Comparison of ENCODE assay signal across 13 cellular contexts in genomic region chr9:77018058-77019009, GRCh38. TPM values are rescaled to one million over a fixed set of nuclear protein-coding genes. Genes with fewer than 3 reads are reported as not detected.
DNase-seq lines count a peak whose midpoint lies in the region; ATAC-seq lines count a peak whose summit lies in the region.
"Had no signal": no experiment of that assay in that cellular context is flagged by ENCODE, and none has a peak within 500 bp of the region (broad histone marks: within the 10 kb centered on the region; RNA-seq: fewer than 3 reads in every experiment).

No MANE protein-coding gene starts in this region.

- peaks cover 99% of the 10 kb centered on the region for H3K27me3 ChIP-seq in trophoblast cell (ENCODE audit: insufficient read depth, low read length)

- H3K27ac ChIP-seq in trophoblast cell (ENCODE audit: low read depth, low read length) = no peak overlapping the region
- H3K27ac ChIP-seq: neutrophil had no signal

- H3K9me3 Mint-ChIP-seq in IgD-negative memory B cell = peaks cover 1 to 12% (median 3%) of the 10 kb centered on the region in 3 donors

- peaks cover 72% of the 10 kb centered on the region for H3K27me3 Mint-ChIP-seq in IgD-negative memory B cell

- no peak overlapping the region for H2BK5ac ChIP-seq in trophoblast cell (ENCODE audit: low read depth, low read length, poor library complexity)

- peak overlapping the region; percentile 57 for H3K4me2 ChIP-seq in trophoblast cell (ENCODE audit: low read length)

- no peak overlapping the region for H3K23ac ChIP-seq in trophoblast cell (ENCODE audit: low read length)

- no peaks in the 10 kb centered on the region for H3K36me3 ChIP-seq in trophoblast cell (ENCODE audit: control insufficient read depth in 1 of 2, insufficient read depth in 2 of 2, low read length in 2 of 2)
- H3K36me3 ChIP-seq: neutrophil had no signal

- H4K91ac ChIP-seq in trophoblast cell (ENCODE audit: low read depth, low read length) = no peak overlapping the region

- no peak overlapping the region for H4K12ac ChIP-seq in trophoblast cell (ENCODE audit: low read depth, low read length)

- H3K4me1 Mint-ChIP-seq in IgD-negative memory B cell = peaks cover 0 to 12% (median 4%) of the 10 kb centered on the region in 3 donors

- no CpG with 5 or more reads among the region's 71 CpGs for WGBS in trophoblast cell (ENCODE audit: extremely low coverage, insufficient coverage, insufficient read length)

- H3K4me3 Mint-ChIP-seq in IgD-negative memory B cell = peak overlapping the region in 1 of 4 donors; percentile 8

- H2BK120ac ChIP-seq in trophoblast cell (ENCODE audit: insufficient read depth, low read length, poor library complexity) = no peak overlapping the region

- no peaks in the 10 kb centered on the region for H3K79me2 ChIP-seq in trophoblast cell (ENCODE audit: control insufficient read depth, insufficient read depth, low read length, poor library complexity)

- H3K18ac ChIP-seq in trophoblast cell (ENCODE audit: low read length) = no peak overlapping the region

- H3K79me1 ChIP-seq in trophoblast cell (ENCODE audit: low read length) = no peaks in the 10 kb centered on the region

- peak overlapping the region; percentile 19 to 93 (median 75) for H3K27ac Mint-ChIP-seq in IgD-negative memory B cell

- H3K9me3 ChIP-seq in trophoblast cell (ENCODE audit: insufficient read depth, low read depth, low read length) = peaks cover 9% of the 10 kb centered on the region
- H3K9me3 ChIP-seq: neutrophil had no signal

- no peak overlapping the region for H3K4ac ChIP-seq in trophoblast cell (ENCODE audit: low read depth, low read length)

- no peak overlapping the region for H4K8ac ChIP-seq in trophoblast cell (ENCODE audit: low read depth, low read length)

- H2BK12ac ChIP-seq in trophoblast cell (ENCODE audit: low read length) = no peak overlapping the region

- no peak overlapping the region for H2AK5ac ChIP-seq in trophoblast cell (ENCODE audit: low read length)

- H3K14ac ChIP-seq in trophoblast cell (ENCODE audit: low read length) = no peak overlapping the region

- ATAC-seq in GM21619 (IDR thresholded peaks at IDR 0.05; ENCODE audit: unreplicated experiment) = no peak

- peaks cover 16 to 25% of the 10 kb centered on the region in 2 experiments for H3K4me1 ChIP-seq in trophoblast cell (ENCODE audit: control insufficient read depth in 1 of 2, insufficient read depth in 2 of 2, low read length in 2 of 2)

- H3K36me3 Mint-ChIP-seq in IgD-negative memory B cell = no peaks in the 10 kb centered on the region

- no peak overlapping the region for H3K9ac ChIP-seq in trophoblast cell (ENCODE audit: low read length)

- DNase-seq in NCI-H1092 treated with DMSO at 0.1 percent for 48 hours (lab: John Stamatoyannopoulos, UW) (peak; percentile 27), NCI-H1092 (lab: John Stamatoyannopoulos, UW) (no peak), ecto neural progenitor cell (ENCODE audit: low spot score) (peak; percentile 74), trophoblast cell (no peak), NCI-H226 (no peak)
- no peak for DNase-seq in activated CD4-positive, CD25-positive, alpha-beta regulatory T cell treated with anti-CD3 and anti-CD28 coated beads, Interleukin-2, amount 50 U/mL, for 72 hours
- DNase-seq: activated CD8-positive, alpha-beta memory T cell treated with anti-CD3 and anti-CD28 coated beads, Interleukin-2, amount 50 U/mL, for 48 hours; NCI-H446; stimulated activated naive CD4-positive, alpha-beta T cell treated with Interleukin-2 at 50 U/mL for 16 hours had no signal

- peak overlapping the region; percentile 63 for H2AFZ ChIP-seq in trophoblast cell (ENCODE audit: insufficient read depth, low read length, poor library complexity)

- H3K4me3 ChIP-seq in trophoblast cell (ENCODE audit: low read depth, low read length) = no peak overlapping the region

RNA-seq across cellular contexts. Expression of gene FOXB2, which starts 1.1 kb away (rescaled TPM):
- not detected for polyA plus RNA-seq in IgD-negative memory B cell
- not detected in 2 replicates for polyA plus RNA-seq in trophoblast cell (2013)
- polyA plus RNA-seq: esophagus had no signal

Comparison
In these comparisons a context has a peak if more than half of its experiments do, and no peak if none do; other contexts are left out.
1. DNase-seq: peak in NCI-H1092 treated with DMSO at 0.1 percent for 48 hours (single experiment) and ecto neural progenitor cell (single experiment); none in NCI-H1092 (single experiment), trophoblast cell (0 of 2), activated CD4-positive, CD25-positive, alpha-beta regulatory T cell treated with anti-CD3 and anti-CD28 coated beads, Interleukin-2, amount 50 U/mL, for 72 hours (single experiment) and NCI-H226 (single experiment).